In genomic region chr7:3300221-3300650, GRCh38 we compare ENCODE assay signal across 9 cellular contexts. TPM values are rescaled to one million over a fixed set of nuclear protein-coding genes. Genes with fewer than 3 reads are reported as not detected.
DNase-seq lines count a peak whose midpoint lies in the region; ATAC-seq and TF ChIP-seq lines count a peak whose summit lies in the region.
"Had no signal": no experiment of that assay in that cellular context is flagged by ENCODE, and none has a peak within 500 bp of the region (broad histone marks: within the 10 kb centered on the region; RNA-seq: fewer than 3 reads in every experiment).

No MANE protein-coding gene starts in this region.

- ATAC-seq in gastrocnemius medialis (no peak), GM21737 (IDR thresholded peaks at IDR 0.05; ENCODE audit: unreplicated experiment) (no peak)

- intact Hi-C loops in gastrocnemius medialis (cut with DNase I; ENCODE audit: low total_unique reads), result loop anchor here (2.0 kb wide), 1 partner anchor 597 kb away; no protein-coding TSS in a partner anchor

- TF ChIP-seq CTCF in gastrocnemius medialis (IDR thresholded peaks at IDR 0.05 in 4 of 5, conservative IDR thresholded peaks at IDR 0.05 in 1 of 5) (no peak), RWPE1 (conservative IDR thresholded peaks at IDR 0.05; ENCODE audit: low read depth) (no peak)

- no peak for TF ChIP-seq POLR2A in gastrocnemius medialis (IDR thresholded peaks at IDR 0.05)

- peak overlapping the region; percentile 63 for H3K4me3 ChIP-seq in SJCRH30
- peak overlapping the region; percentile 34 to 56 (median 46) for H3K4me3 ChIP-seq in gastrocnemius medialis

- CTCF ChIA-PET in RWPE1 (lab: Yijun Ruan, JAX), result interaction anchor here (0.6 kb wide), 2 partner anchors 383 to 580 kb away, joined by 4 read pairs; no protein-coding TSS in a partner anchor

- H3K36me3 ChIP-seq in SJCRH30 (no peaks in the 10 kb centered on the region), gastrocnemius medialis (no peaks in the 10 kb centered on the region)

- POLR2A ChIA-PET in RWPE1 (lab: Yijun Ruan, JAX; ENCODE audit: low non-redundant PET), result no interaction called here

- H3K9me3 ChIP-seq in SJCRH30 (replicated peaks) (no peaks in the 10 kb centered on the region), gastrocnemius medialis (no peaks in the 10 kb centered on the region)

- H3K4me1 ChIP-seq in SJCRH30, result no peaks in the 10 kb centered on the region
- H3K4me1 ChIP-seq in gastrocnemius medialis, result peaks cover 5 to 14% of the 10 kb centered on the region in 2 donors

- DNase-seq in DMS 273 (lab: John Stamatoyannopoulos, UW; ENCODE audit: unreplicated experiment), result peak; percentile 59
- no peak for DNase-seq in DMS 273 treated with DMSO at 0.1 percent for 48 hours (lab: John Stamatoyannopoulos, UW)
- DNase-seq in SJCRH30, result peak in 1 of 2 experiments; percentile 29
- peak; percentile 31 for DNase-seq in glomerular visceral epithelial cell (ENCODE audit: extremely low spot score)
- peak in 1 of 2 donors; percentile 16 for DNase-seq in gastrocnemius medialis
- no peak for DNase-seq in RWPE1 (ENCODE audit: low spot score)
- DNase-seq in inferior parietal cortex (ENCODE audit: extremely low spot score), result no peak

- in situ Hi-C loops in gastrocnemius medialis (cut with MboI; ENCODE audit: low sequenced_read_pairs in 4 of 4), result no loop called here

- H3K27ac ChIP-seq in SJCRH30 (no peak overlapping the region), gastrocnemius medialis (no peak overlapping the region), RWPE1 (no peak overlapping the region)
- H3K27ac ChIP-seq: 22Rv1 had no signal

- H3K27me3 ChIP-seq in SJCRH30 (no peaks in the 10 kb centered on the region), gastrocnemius medialis (peaks cover 2 to 7% (median 3%) of the 10 kb centered on the region in 3 donors)

RNA-seq across cellular contexts. Expression of gene SDK1, which starts 0.8 kb away (rescaled TPM):
- total RNA-seq in SJCRH30 (2014; rRNA removed; shearing (Covaris generic)), result 3.4 and 6.0 TPM in 2 replicates
- 1 to 10 TPM; 1.2 to 1.8 (median 1.5) TPM for total RNA-seq in gastrocnemius medialis

Comparison
In these comparisons a context has a peak if more than half of its experiments do, and no peak if none do; other contexts are left out.
1. DNase-seq: peak in DMS 273 (single experiment) and glomerular visceral epithelial cell (single experiment); none in DMS 273 treated with DMSO at 0.1 percent for 48 hours (single experiment), RWPE1 (single experiment) and inferior parietal cortex (single experiment).